In genomic region chr10:23459323-23459939, GRCh38 we compare ENCODE assay signal across 15 cellular contexts.
"Had no signal": no experiment of that assay in that cellular context is flagged by ENCODE, and none has a peak within 500 bp of the region (broad histone marks: within the 10 kb centered on the region; RNA-seq: fewer than 3 reads in every experiment).

No MANE protein-coding gene starts in this region.

- H3K9me3 ChIP-seq: left lung, ovary, right lobe of liver, thoracic aorta, upper lobe of left lung had no signal

- H3K9me3 Mint-ChIP-seq: activated naive CD8-positive, alpha-beta T cell treated with anti-CD3 and anti-CD28 coated beads for 36 hours; dendritic cell treated with granulocyte-macrophage colony-stimulating factor and Interleukin-4, amounts not matched to agents 40 ng/mL and 50 ng/mL, for 4 days; stimulated activated effector memory CD8-positive, alpha-beta T cell treated with anti-CD3 and anti-CD28 coated beads, Interleukin-12 subunit alpha, Interleukin-12 subunit beta, amount 100 ng/mL, for 72 hours had no signal

- ATAC-seq: left lung; right lobe of liver; stimulated activated effector memory CD8-positive, alpha-beta T cell treated with anti-CD3 and anti-CD28 coated beads, Interleukin-12 subunit alpha, Interleukin-12 subunit beta, amount 100 ng/mL, for 72 hours had no signal

- DNase-seq: activated CD4-positive, CD25-positive, alpha-beta regulatory T cell treated with anti-CD3 and anti-CD28 coated beads, Interleukin-2, amount 50 U/mL, for 72 hours; activated naive CD8-positive, alpha-beta T cell treated with anti-CD3 and anti-CD28 coated beads for 36 hours; amniotic stem cell; effector CD8-positive, alpha-beta T cell; left lung; ovary; right lobe of liver; stimulated activated CD4-positive, alpha-beta T cell treated with anti-CD3 and anti-CD28 coated beads, Interleukin-4, amount 100 ng/mL, for 1 hour; T-helper 1 cell; upper lobe of left lung had no signal

- H3K27ac ChIP-seq: cardiac muscle cell, left lung, ovary, right lobe of liver, thoracic aorta, upper lobe of left lung had no signal

- H3K27me3 ChIP-seq: cardiac muscle cell, left lung, ovary, right lobe of liver, upper lobe of left lung had no signal

- H3K4me3 ChIP-seq: cardiac muscle cell, left lung, ovary, right lobe of liver, smooth muscle cell, thoracic aorta, upper lobe of left lung had no signal

- H3K27ac Mint-ChIP-seq: activated naive CD8-positive, alpha-beta T cell treated with anti-CD3 and anti-CD28 coated beads for 36 hours; dendritic cell treated with granulocyte-macrophage colony-stimulating factor and Interleukin-4, amounts not matched to agents 40 ng/mL and 50 ng/mL, for 4 days; stimulated activated effector memory CD8-positive, alpha-beta T cell treated with anti-CD3 and anti-CD28 coated beads, Interleukin-12 subunit alpha, Interleukin-12 subunit beta, amount 100 ng/mL, for 72 hours had no signal

- H3K4me1 ChIP-seq: left lung, right lobe of liver, upper lobe of left lung had no signal

- H3K27me3 Mint-ChIP-seq: dendritic cell treated with granulocyte-macrophage colony-stimulating factor and Interleukin-4, amounts not matched to agents 40 ng/mL and 50 ng/mL, for 4 days had no signal

- H3K36me3 Mint-ChIP-seq: activated naive CD8-positive, alpha-beta T cell treated with anti-CD3 and anti-CD28 coated beads for 36 hours; stimulated activated effector memory CD8-positive, alpha-beta T cell treated with anti-CD3 and anti-CD28 coated beads, Interleukin-12 subunit alpha, Interleukin-12 subunit beta, amount 100 ng/mL, for 72 hours had no signal

- H3K36me3 ChIP-seq: cardiac muscle cell, left lung, ovary, right lobe of liver, thoracic aorta, upper lobe of left lung had no signal

- H3K4me3 Mint-ChIP-seq: activated naive CD8-positive, alpha-beta T cell treated with anti-CD3 and anti-CD28 coated beads for 36 hours; dendritic cell treated with granulocyte-macrophage colony-stimulating factor and Interleukin-4, amounts not matched to agents 40 ng/mL and 50 ng/mL, for 4 days; stimulated activated effector memory CD8-positive, alpha-beta T cell treated with anti-CD3 and anti-CD28 coated beads, Interleukin-12 subunit alpha, Interleukin-12 subunit beta, amount 100 ng/mL, for 72 hours had no signal

- H3K4me1 Mint-ChIP-seq: stimulated activated effector memory CD8-positive, alpha-beta T cell treated with anti-CD3 and anti-CD28 coated beads, Interleukin-12 subunit alpha, Interleukin-12 subunit beta, amount 100 ng/mL, for 72 hours had no signal
